Comparison of ENCODE assay signal across 23 cellular contexts in genomic region chr17:17091856-17092756, GRCh38. TPM values are rescaled to one million over a fixed set of nuclear protein-coding genes. Genes with fewer than 3 reads are reported as not detected.
DNase-seq lines count a peak whose midpoint lies in the region; ATAC-seq, FAIRE-seq and TF ChIP-seq lines count a peak whose summit lies in the region.
"Had no signal": no experiment of that assay in that cellular context is flagged by ENCODE, and none has a peak within 500 bp of the region (broad histone marks: within the 10 kb centered on the region; RNA-seq: fewer than 3 reads in every experiment).

No MANE protein-coding gene starts in this region.

- no peak overlapping the region for H3K4me3 Mint-ChIP-seq in CD8-positive, alpha-beta memory T cell
- no peak overlapping the region for H3K4me3 Mint-ChIP-seq in stimulated activated effector memory CD8-positive, alpha-beta T cell treated with anti-CD3 and anti-CD28 coated beads, Interleukin-12 subunit alpha, Interleukin-12 subunit beta, amount 100 ng/mL, for 72 hours
- H3K4me3 Mint-ChIP-seq: activated naive CD4-positive, alpha-beta T cell treated with anti-CD3 and anti-CD28 coated beads, Interleukin-2, amount 10 ng/mL, durations not matched to agents 7 days and 5 days; T-helper 2 cell treated with Interferon-gamma antibody and Interleukin-4, amounts not matched to agents 5 μg/mL and 100 μg/mL, for 36 hours had no signal

- peak overlapping the region; percentile 88; the same call in 1 of the 2 replicates for H2BK15ac ChIP-seq in H1 (ENCODE audit: low read length)

- H3K4me1 ChIP-seq in CD8-positive, alpha-beta memory T cell (ENCODE audit: insufficient read depth, low read length) = peaks cover 21% of the 10 kb centered on the region
- H3K4me1 ChIP-seq in HUES48 (ENCODE audit: control insufficient read depth, insufficient read depth, low read length) (peaks cover 44% of the 10 kb centered on the region), H1 (replicated peaks in 1 of 4; ENCODE audit: control insufficient read depth in 3 of 4, insufficient read depth in 4 of 4, low read length in 3 of 4) (peaks cover 9 to 40% (median 15%) of the 10 kb centered on the region in 4 experiments)

- H4K91ac ChIP-seq in H1 (replicated peaks; ENCODE audit: insufficient read length, low read length) = no peak overlapping the region

- H3K9ac ChIP-seq in HUES48 (ENCODE audit: low read depth, low read length) = no peak overlapping the region
- H3K9ac ChIP-seq in H1 (replicated peaks in 1 of 4; ENCODE audit: extremely low read depth in 1 of 4, low read depth in 3 of 4, low read length in 3 of 4) = no peak overlapping the region
- H3K9ac ChIP-seq: SK-N-SH had no signal

- no peak overlapping the region for H2BK12ac ChIP-seq in H1 (ENCODE audit: low read depth, low read length)

- H3K4me3 ChIP-seq in CD8-positive, alpha-beta memory T cell (ENCODE audit: low read length) = no peak overlapping the region
- H3K4me3 ChIP-seq in HUES48 (ENCODE audit: low read depth, low read length) = no peak overlapping the region
- no peak overlapping the region for H3K4me3 ChIP-seq in H1 (ENCODE audit: extremely low read depth in 1 of 4, insufficient read depth in 2 of 4, low read depth in 3 of 4, low read length in 4 of 4)
- H3K4me3 ChIP-seq: ascending aorta, pancreas had no signal

- TF ChIP-seq RAD21 in H1 (IDR thresholded peaks at IDR 0.05 in 1 of 2, conservative IDR thresholded peaks at IDR 0.05 in 1 of 2; ENCODE audit: low read depth in 2 of 2, low read length in 2 of 2) = no peak

- no peak overlapping the region for H2AK5ac ChIP-seq in H1 (ENCODE audit: low read depth, low read length)

- H3K27ac Mint-ChIP-seq in CD8-positive, alpha-beta memory T cell = peak overlapping the region in 5 of 8 donors; percentile 22 to 75 (median 56)
- peak overlapping the region; percentile 88 for H3K27ac Mint-ChIP-seq in stimulated activated effector memory CD8-positive, alpha-beta T cell treated with anti-CD3 and anti-CD28 coated beads, Interleukin-12 subunit alpha, Interleukin-12 subunit beta, amount 100 ng/mL, for 72 hours
- H3K27ac Mint-ChIP-seq: activated naive CD4-positive, alpha-beta T cell treated with anti-CD3 and anti-CD28 coated beads, Interleukin-2, amount 10 ng/mL, durations not matched to agents 7 days and 5 days; T-helper 2 cell treated with Interferon-gamma antibody and Interleukin-4, amounts not matched to agents 5 μg/mL and 100 μg/mL, for 36 hours had no signal

- no peak overlapping the region for H2BK120ac ChIP-seq in H1 (replicated peaks; ENCODE audit: low read depth, low read length)

- H3K4me2 ChIP-seq in H1 (ENCODE audit: insufficient read depth in 1 of 2, low read depth in 2 of 2, low read length in 2 of 2) = no peak overlapping the region
- H3K4me2 ChIP-seq: SK-N-SH had no signal

- no peak overlapping the region for H2BK5ac ChIP-seq in H1 (ENCODE audit: low read depth, low read length)

- no peak overlapping the region for H3K18ac ChIP-seq in H1 (ENCODE audit: extremely low read depth, low read length)

- no peaks in the 10 kb centered on the region for H3K9me3 Mint-ChIP-seq in CD8-positive, alpha-beta memory T cell
- no peaks in the 10 kb centered on the region for H3K9me3 Mint-ChIP-seq in stimulated activated effector memory CD8-positive, alpha-beta T cell treated with anti-CD3 and anti-CD28 coated beads, Interleukin-12 subunit alpha, Interleukin-12 subunit beta, amount 100 ng/mL, for 72 hours
- H3K9me3 Mint-ChIP-seq: activated naive CD4-positive, alpha-beta T cell treated with anti-CD3 and anti-CD28 coated beads, Interleukin-2, amount 10 ng/mL, durations not matched to agents 7 days and 5 days; naive B cell; T-helper 2 cell treated with Interferon-gamma antibody and Interleukin-4, amounts not matched to agents 5 μg/mL and 100 μg/mL, for 36 hours had no signal

- 77% methylated on average over 14 of the region's 14 CpGs; no CpG with 5 or more reads in 1 of the 2 experiments for WGBS in H1 (ENCODE audit: extremely low coverage in 1 of 2, insufficient coverage in 1 of 2, insufficient read length in 1 of 2, insufficient replicate concordance in 2 of 2, low coverage in 1 of 2, low lambda C conversion rate in 2 of 2, missing lambda C conversion rate in 1 of 2), 2 experiments

- POLR2A ChIA-PET in CD8-positive, alpha-beta memory T cell (lab: Charles Lee) = no interaction called here
- POLR2A ChIA-PET in H1 (lab: Charles Lee; ENCODE audit: partially characterized antibody) = interaction anchor here (0.6 kb wide), 1 partner anchor 10 kb away, joined by 3 read pairs; no protein-coding TSS in a partner anchor

- no peak overlapping the region for H3K56ac ChIP-seq in H1 (replicated peaks; ENCODE audit: insufficient read length, low read depth, low read length)

- no peak for DNase-seq in CD8-positive, alpha-beta memory T cell
- no peak for DNase-seq in H1 (ENCODE audit: low read depth in 1 of 2, low spot score in 2 of 2)
- DNase-seq in stimulated activated effector memory CD8-positive, alpha-beta T cell treated with anti-CD3 and anti-CD28 coated beads, Interleukin-12 subunit alpha, Interleukin-12 subunit beta, amount 100 ng/mL, for 72 hours (ENCODE audit: low spot score in 2 of 2) = no peak
- no peak for DNase-seq in superior temporal gyrus (ENCODE audit: extremely low spot score)
- no peak for DNase-seq in stimulated activated naive CD8-positive, alpha-beta T cell treated with anti-CD3 and anti-CD28 coated beads, Interleukin-15, Interleukin-2, amounts not matched to agents 100 U/mL and 50 U/mL, for 24 hours
- DNase-seq: activated CD8-positive, alpha-beta memory T cell treated with anti-CD3 and anti-CD28 coated beads for 24 hours; activated naive CD4-positive, alpha-beta T cell treated with anti-CD3 and anti-CD28 coated beads, Interleukin-2, amount 10 ng/mL, durations not matched to agents 7 days and 5 days; activated T-cell treated with anti-CD3 and anti-CD28 coated beads, Interleukin-2, amount 50 U/mL, for 48 hours; COR-L47; effector CD4-positive, alpha-beta T cell; foreskin melanocyte; mesenchymal stem cell; naive B cell; NCI-H187; NCI-H226; SK-N-SH had no signal

- no peak for TF ChIP-seq CTCF in H1 (IDR thresholded peaks at IDR 0.05; ENCODE audit: control extremely low read depth in 1 of 3, insufficient read depth in 1 of 3, low read depth in 1 of 3, low read length in 3 of 3)

- no peaks in the 10 kb centered on the region for H3K36me3 ChIP-seq in CD8-positive, alpha-beta memory T cell (ENCODE audit: insufficient read depth, low read length)
- H3K36me3 ChIP-seq in HUES48 (ENCODE audit: control insufficient read depth, insufficient read depth, low read length) (no peaks in the 10 kb centered on the region), H1 (ENCODE audit: control insufficient read depth in 2 of 4, insufficient read depth in 4 of 4, low read length in 3 of 4) (no peaks in the 10 kb centered on the region)
- H3K36me3 ChIP-seq: pancreas had no signal

- no peak for ATAC-seq in stimulated activated effector memory CD8-positive, alpha-beta T cell treated with anti-CD3 and anti-CD28 coated beads, Interleukin-12 subunit alpha, Interleukin-12 subunit beta, amount 100 ng/mL, for 72 hours
- no peak for ATAC-seq in HG03520 (IDR thresholded peaks at IDR 0.05; ENCODE audit: unreplicated experiment)
- ATAC-seq in stimulated activated naive CD8-positive, alpha-beta T cell treated with anti-CD3 and anti-CD28 coated beads, Interleukin-15, Interleukin-2, amounts not matched to agents 100 U/mL and 50 U/mL, for 24 hours = no peak
- ATAC-seq: Panc1, sciatic nerve had no signal

- H4K8ac ChIP-seq in H1 (ENCODE audit: extremely low read depth, insufficient read depth, low read length) = no peak overlapping the region

- no peak overlapping the region for H3K27ac ChIP-seq in CD8-positive, alpha-beta memory T cell (ENCODE audit: low read depth, low read length)
- H3K27ac ChIP-seq in HUES48 (ENCODE audit: low read depth, low read length) (peak overlapping the region; percentile 40), H1 (ENCODE audit: low read depth, low read length) (no peak overlapping the region)

- no peaks in the 10 kb centered on the region for H3K27me3 Mint-ChIP-seq in CD8-positive, alpha-beta memory T cell
- H3K27me3 Mint-ChIP-seq: activated naive CD4-positive, alpha-beta T cell treated with anti-CD3 and anti-CD28 coated beads, Interleukin-2, amount 10 ng/mL, durations not matched to agents 7 days and 5 days; naive B cell had no signal

- no peak overlapping the region for H3K4ac ChIP-seq in H1 (replicated peaks; ENCODE audit: insufficient read length, low read depth, low read length)

- H4K20me1 ChIP-seq in H1 (replicated peaks in 1 of 2; ENCODE audit: control insufficient read depth in 1 of 2, insufficient read depth in 2 of 2, low read length in 2 of 2) = peaks cover 2 to 5% of the 10 kb centered on the region in 2 experiments

- no peak overlapping the region for H2BK20ac ChIP-seq in H1 (ENCODE audit: low read length)

- peaks cover 0 to 55% (median 4%) of the 10 kb centered on the region in 3 donors for H3K36me3 Mint-ChIP-seq in CD8-positive, alpha-beta memory T cell
- peaks cover 24% of the 10 kb centered on the region for H3K36me3 Mint-ChIP-seq in stimulated activated effector memory CD8-positive, alpha-beta T cell treated with anti-CD3 and anti-CD28 coated beads, Interleukin-12 subunit alpha, Interleukin-12 subunit beta, amount 100 ng/mL, for 72 hours

- FAIRE-seq in H1 (lab: Jason Lieb, UNC) = no peak
- FAIRE-seq: pancreas had no signal

- TF ChIP-seq EP300 in H1 (IDR thresholded peaks at IDR 0.05; ENCODE audit: borderline replicate concordance in 1 of 2, low read depth in 2 of 2, low read length in 2 of 2) = no peak

- H4K5ac ChIP-seq in H1 (ENCODE audit: insufficient read length, low read depth, low read length) = no peak overlapping the region

- peaks cover 0 to 23% of the 10 kb centered on the region in 2 experiments; a peak in 1 of 4 replicates for H3K79me2 ChIP-seq in H1 (ENCODE audit: control insufficient read depth in 1 of 2, insufficient read depth in 2 of 2, low read length in 2 of 2)

- peaks cover 15% of the 10 kb centered on the region for H3K79me1 ChIP-seq in H1 (ENCODE audit: low read depth, low read length)

- no peaks in the 10 kb centered on the region for H3K27me3 ChIP-seq in CD8-positive, alpha-beta memory T cell (ENCODE audit: insufficient read depth, low read length, poor library complexity, severe bottlenecking)
- no peaks in the 10 kb centered on the region for H3K27me3 ChIP-seq in HUES48 (ENCODE audit: control insufficient read depth, insufficient read depth, low read length)
- H3K27me3 ChIP-seq in H1 (replicated peaks in 1 of 4; ENCODE audit: control insufficient read depth in 3 of 4, extremely low read depth in 1 of 4, insufficient read depth in 3 of 4, low read length in 3 of 4) = no peaks in the 10 kb centered on the region
- H3K27me3 ChIP-seq: ascending aorta, pancreas had no signal

- H3K23me2 ChIP-seq in H1 (ENCODE audit: low read depth, low read length) = no peaks in the 10 kb centered on the region

- H3K23ac ChIP-seq in H1 (ENCODE audit: insufficient read length) = no peak overlapping the region

- no peaks in the 10 kb centered on the region for H3K9me3 ChIP-seq in CD8-positive, alpha-beta memory T cell (ENCODE audit: low read length)
- H3K9me3 ChIP-seq in HUES48 (ENCODE audit: control insufficient read depth, insufficient read depth, low read length) = no peaks in the 10 kb centered on the region
- H3K9me3 ChIP-seq in H1 (ENCODE audit: insufficient read depth in 2 of 2, low read depth in 1 of 2, low read length in 1 of 2) = no peaks in the 10 kb centered on the region
- H3K9me3 ChIP-seq: ascending aorta, pancreas, SK-N-SH had no signal

- no peak overlapping the region for H2AFZ ChIP-seq in H1 (ENCODE audit: low read length)

- no peak overlapping the region for H3K14ac ChIP-seq in H1 (ENCODE audit: insufficient read length)

- CTCF ChIA-PET in CD8-positive, alpha-beta memory T cell (lab: Charles Lee) = no interaction called here
- CTCF ChIA-PET in H1 (lab: Charles Lee; ENCODE audit: partially characterized antibody) = no interaction called here

- H3K4me1 Mint-ChIP-seq in CD8-positive, alpha-beta memory T cell = peaks cover 55 to 78% (median 63%) of the 10 kb centered on the region in 3 donors
- peaks cover 74% of the 10 kb centered on the region for H3K4me1 Mint-ChIP-seq in stimulated activated effector memory CD8-positive, alpha-beta T cell treated with anti-CD3 and anti-CD28 coated beads, Interleukin-12 subunit alpha, Interleukin-12 subunit beta, amount 100 ng/mL, for 72 hours

- TF ChIP-seq POLR2A in H1 (IDR thresholded peaks at IDR 0.05; ENCODE audit: control extremely low read depth in 1 of 2, low read depth in 2 of 2, low read length in 2 of 2) = no peak

RNA-seq across cellular contexts. Expression of gene MPRIP, which starts 49.8 kb away (rescaled TPM):
- total RNA-seq in CD8-positive, alpha-beta memory T cell = 100 to 1,000 TPM; 174 to 184 TPM
- polyA plus RNA-seq in CD8-positive, alpha-beta memory T cell = 40.3 TPM
- 145 and 146 TPM in 2 replicates for total RNA-seq in H1 (2021; fragmentation: NEBNext Ultra II Directional; extraction: Animal tissue kit (Norgen Biotek cat#: 25700))
- 48.6 and 62.8 TPM in 2 replicates for polyA plus RNA-seq in H1 (2011; rRNA removed)
- polyA plus RNA-seq in H1 (2011; cell fraction: cytosol; rRNA removed) = 54.0 TPM
- 111 TPM for polyA plus RNA-seq in H1 (2011; cell fraction: nucleus; rRNA removed)
- polyA plus RNA-seq in H1 (2012, experiment 1 of 2) = 77.7 to 92.1 TPM (median 86.1 TPM) in 4 replicates
- polyA plus RNA-seq in H1 (2012, experiment 2 of 2) = 68.9 TPM
- polyA plus RNA-seq in H1 (2013, experiment 1 of 2) = 55.7 TPM
- polyA plus RNA-seq in H1 (2013, experiment 2 of 2) = 57.6 TPM
- polyA minus RNA-seq in H1 (2011; rRNA and poly(A)+ RNA removed) = 82.0 and 97.2 TPM in 2 replicates
- 58.9 TPM for polyA minus RNA-seq in H1 (2011; cell fraction: cytosol; rRNA and poly(A)+ RNA removed)
- 60.1 TPM for polyA minus RNA-seq in H1 (2011; cell fraction: nucleus; rRNA and poly(A)+ RNA removed)
